In the genomic region with DNA sequence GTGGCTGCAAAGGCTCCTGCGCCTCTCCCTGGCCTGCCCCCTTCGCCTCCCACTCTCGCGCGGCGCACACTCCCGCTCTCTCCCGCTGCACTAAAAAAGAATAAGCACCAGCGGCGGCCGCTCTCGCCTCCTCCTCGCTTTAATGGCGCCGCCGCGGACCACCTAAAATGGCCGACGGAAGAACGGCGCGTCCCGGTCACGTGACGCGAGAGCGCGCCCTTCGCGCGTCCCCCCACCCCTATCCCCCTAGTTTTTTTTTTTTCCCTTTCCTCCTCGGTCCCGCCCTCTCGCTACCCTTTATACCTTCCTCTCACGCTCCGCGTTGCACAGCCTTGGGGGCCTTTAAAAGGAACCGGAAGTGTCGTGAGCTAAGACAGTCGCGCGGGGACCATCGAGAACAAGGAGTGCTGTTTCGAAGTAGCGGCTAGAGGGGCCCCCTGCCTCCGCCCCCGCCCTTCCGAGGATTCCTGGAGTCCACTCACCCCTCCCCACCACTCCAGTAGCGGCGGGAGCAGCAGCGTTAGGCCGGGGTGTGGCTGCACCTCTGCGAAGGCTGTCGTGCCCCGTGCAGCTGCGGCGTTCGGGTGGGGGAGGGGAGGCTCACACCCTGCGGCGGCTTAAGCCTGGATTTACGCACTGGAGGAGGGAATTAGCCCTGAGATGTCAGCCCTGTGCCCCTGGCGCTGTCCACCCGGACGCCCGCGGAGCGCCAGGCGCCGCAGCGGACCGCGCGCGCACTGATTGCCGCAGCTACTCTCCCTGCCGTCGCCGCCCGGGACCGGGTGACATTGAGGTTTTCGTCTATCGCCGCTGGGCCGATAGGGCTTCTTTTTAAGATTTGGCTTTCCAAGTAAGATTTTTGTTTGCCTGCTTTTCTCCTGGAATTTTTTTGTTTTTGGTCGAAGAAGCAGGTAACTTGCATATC, we compare ENCODE assay signal across 8 cellular contexts. TPM values are rescaled to one million over a fixed set of nuclear protein-coding genes. Genes with fewer than 3 reads are reported as not detected.
DNase-seq lines count a peak whose midpoint lies in the region; ATAC-seq and TF ChIP-seq lines count a peak whose summit lies in the region.

A gene with protein sequence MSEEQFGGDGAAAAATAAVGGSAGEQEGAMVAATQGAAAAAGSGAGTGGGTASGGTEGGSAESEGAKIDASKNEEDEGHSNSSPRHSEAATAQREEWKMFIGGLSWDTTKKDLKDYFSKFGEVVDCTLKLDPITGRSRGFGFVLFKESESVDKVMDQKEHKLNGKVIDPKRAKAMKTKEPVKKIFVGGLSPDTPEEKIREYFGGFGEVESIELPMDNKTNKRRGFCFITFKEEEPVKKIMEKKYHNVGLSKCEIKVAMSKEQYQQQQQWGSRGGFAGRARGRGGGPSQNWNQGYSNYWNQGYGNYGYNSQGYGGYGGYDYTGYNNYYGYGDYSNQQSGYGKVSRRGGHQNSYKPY (minus strand): TSS at position 176 of the 925 bp plus-strand sequence. CDS start 313 bp downstream, outside the sequence.

- peak within 1 kb of the TSS; percentile 98 for H3K4me2 ChIP-seq in smooth muscle cell

- peaks cover 28% of the 10 kb centered on the region for H3K4me1 ChIP-seq in smooth muscle cell (ENCODE audit: low read depth)

- H3K9me3 ChIP-seq in AG04450 (ENCODE audit: control insufficient read depth, insufficient read depth, low read length) (no peaks in the 10 kb centered on the region; the same call in 1 of the 2 replicates), smooth muscle cell (replicated peaks; ENCODE audit: low read depth) (no peaks in the 10 kb centered on the region)

- CTCF ChIA-PET in AG04450 (lab: Charles Lee): no interaction called here
- CTCF ChIA-PET in WTC11 (lab: Charles Lee): interaction anchor here (0.6 to 1.4 kb wide), 4 partner anchors 14 to 89 kb away, joined by 3 to 13 read pairs (median 6); no protein-coding TSS in a partner anchor

- H4K20me1 ChIP-seq in smooth muscle cell (ENCODE audit: low read depth): peaks cover 53% of the 10 kb centered on the region

- WGBS in smooth muscle cell (ENCODE audit: low lambda C conversion rate): under 1% methylated on average over 85 of the region's 85 CpGs

- H3K4me1 Mint-ChIP-seq in WTC11: peaks cover 33% of the 10 kb centered on the region

- 0 out of 2 replicates have a peak, but pooled peaks cover 2% of the 10 kb centered on the region for H3K9me3 Mint-ChIP-seq in WTC11

- H3K36me3 ChIP-seq in smooth muscle cell (ENCODE audit: low read depth): no peaks in the 10 kb centered on the region

- ATAC-seq in GM18909 (IDR thresholded peaks at IDR 0.05; ENCODE audit: poor library complexity, unreplicated experiment): peak; percentile 96
- peak; percentile 94 for ATAC-seq in HG03175 (IDR thresholded peaks at IDR 0.05; ENCODE audit: unreplicated experiment)
- ATAC-seq in WTC11: peak; percentile 92

- DNase-seq in AG04450 (ENCODE audit: low read depth, low spot score) (peak; percentile 99), NCI-H226 (peak; percentile 99), WTC11 (ENCODE audit: low spot score) (peak; percentile 97), cardiac fibroblast (ENCODE audit: low read depth in 2 of 2) (peak; percentile 100), iPS-NIHi7 (ENCODE audit: extremely low spot score) (peak; percentile 93), smooth muscle cell (lab: John Stamatoyannopoulos, UW; ENCODE audit: unreplicated experiment) (peak; percentile 89)

- POLR2A ChIA-PET in AG04450 (lab: Yijun Ruan, JAX) (interaction anchor here (0.6 to 1.9 kb wide), 16 partner anchors 9 to 1081 kb away, joined by 3 to 71 read pairs (median 4); a partner anchor contains a TSS), WTC11 (lab: Charles Lee) (interaction anchor here (0.6 to 3.5 kb wide), 15 partner anchors 9 to 855 kb away, joined by 3 to 68 read pairs (median 5); a partner anchor contains a TSS)

- peak within 1 kb of the TSS; percentile 100 for H3K27ac Mint-ChIP-seq in WTC11

- H3K79me2 ChIP-seq in smooth muscle cell (ENCODE audit: low read depth): peaks cover 63% of the 10 kb centered on the region

- H3F3A ChIP-seq in smooth muscle cell (ENCODE audit: low read depth): peaks cover 3% of the 10 kb centered on the region

- H3K27me3 Mint-ChIP-seq in WTC11 (ENCODE audit: low read depth): no peaks in the 10 kb centered on the region

- H3K27me3 ChIP-seq in AG04450 (ENCODE audit: control insufficient read depth, insufficient read depth, low read length) (no peaks in the 10 kb centered on the region), smooth muscle cell (ENCODE audit: low read depth) (no peaks in the 10 kb centered on the region)

- H3K9ac ChIP-seq in smooth muscle cell (ENCODE audit: low read depth): peak within 1 kb of the TSS; percentile 98

- H3K4me3 ChIP-seq in AG04450 (ENCODE audit: low read depth, low read length): peak within 1 kb of the TSS; percentile 98
- peak within 1 kb of the TSS; percentile 98 to 99 for H3K4me3 ChIP-seq in cardiac fibroblast (replicated peaks in 1 of 2; ENCODE audit: low read depth in 2 of 2, low read length in 2 of 2)
- H3K4me3 ChIP-seq in smooth muscle cell: peak within 1 kb of the TSS; percentile 99

- peak within 1 kb of the TSS; percentile 98 for H3K4me3 Mint-ChIP-seq in WTC11

- H2AFZ ChIP-seq in smooth muscle cell (ENCODE audit: low read depth): peak within 1 kb of the TSS; percentile 85

- peaks cover 42% of the 10 kb centered on the region for H3K36me3 Mint-ChIP-seq in WTC11

- TF ChIP-seq CTCF in AG04450 (IDR thresholded peaks at IDR 0.05; ENCODE audit: low read depth, low read length) (no peak), WTC11 (IDR thresholded peaks at IDR 0.05) (no peak), cardiac fibroblast (IDR thresholded peaks at IDR 0.05; ENCODE audit: low read depth, low read length) (no peak), smooth muscle cell (IDR thresholded peaks at IDR 0.05; ENCODE audit: borderline replicate concordance, insufficient read depth, poor library complexity, severe bottlenecking) (no peak)

- H3K27ac ChIP-seq in AG04450 (ENCODE audit: low read depth, low read length) (peak within 1 kb of the TSS; percentile 97), smooth muscle cell (ENCODE audit: low read depth) (peak within 1 kb of the TSS; percentile 98)

TF ChIP-seq in WTC11, 78 proteins besides CTCF, POLR2A, EP300 and RAD21 (continues in another document):
- TF ChIP-seq ESRRA (CRISPR knock-in tag; IDR thresholded peaks at IDR 0.05; ENCODE audit: borderline replicate concordance) (no peak), NR1H2 (CRISPR knock-in tag; IDR thresholded peaks at IDR 0.05) (no peak), NFATC4 (CRISPR knock-in tag; IDR thresholded peaks at IDR 0.05) (no peak), NR3C1 (CRISPR knock-in tag; conservative IDR thresholded peaks at IDR 0.05; ENCODE audit: low read depth) (no peak), PRRX2 (CRISPR knock-in tag; IDR thresholded peaks at IDR 0.05) (no peak; the same call in 1 of the 2 replicates), GTF2I (CRISPR knock-in tag; conservative IDR thresholded peaks at IDR 0.05) (no peak), ZNF219 (CRISPR knock-in tag; IDR thresholded peaks at IDR 0.05; ENCODE audit: borderline replicate concordance) (no peak), ETV6 (CRISPR knock-in tag; IDR thresholded peaks at IDR 0.05) (peak; percentile 95), SMAD3 (CRISPR knock-in tag; IDR thresholded peaks at IDR 0.05; ENCODE audit: borderline replicate concordance) (peak; percentile 92), SMAD4 (CRISPR knock-in tag; IDR thresholded peaks at IDR 0.05) (0 out of 2 replicates have a peak, but pooled peaks have one; percentile 30), JAZF1 (CRISPR knock-in tag; IDR thresholded peaks at IDR 0.05) (no peak), FOXK1 (CRISPR knock-in tag; IDR thresholded peaks at IDR 0.05) (peak; percentile 83)
- TF ChIP-seq, protein P1, sequence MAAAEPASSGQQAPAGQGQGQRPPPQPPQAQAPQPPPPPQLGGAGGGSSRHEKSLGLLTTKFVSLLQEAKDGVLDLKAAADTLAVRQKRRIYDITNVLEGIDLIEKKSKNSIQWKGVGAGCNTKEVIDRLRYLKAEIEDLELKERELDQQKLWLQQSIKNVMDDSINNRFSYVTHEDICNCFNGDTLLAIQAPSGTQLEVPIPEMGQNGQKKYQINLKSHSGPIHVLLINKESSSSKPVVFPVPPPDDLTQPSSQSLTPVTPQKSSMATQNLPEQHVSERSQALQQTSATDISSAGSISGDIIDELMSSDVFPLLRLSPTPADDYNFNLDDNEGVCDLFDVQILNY (CRISPR knock-in tag; IDR thresholded peaks at IDR 0.05): peak; percentile 95
- TF ChIP-seq, protein P2, sequence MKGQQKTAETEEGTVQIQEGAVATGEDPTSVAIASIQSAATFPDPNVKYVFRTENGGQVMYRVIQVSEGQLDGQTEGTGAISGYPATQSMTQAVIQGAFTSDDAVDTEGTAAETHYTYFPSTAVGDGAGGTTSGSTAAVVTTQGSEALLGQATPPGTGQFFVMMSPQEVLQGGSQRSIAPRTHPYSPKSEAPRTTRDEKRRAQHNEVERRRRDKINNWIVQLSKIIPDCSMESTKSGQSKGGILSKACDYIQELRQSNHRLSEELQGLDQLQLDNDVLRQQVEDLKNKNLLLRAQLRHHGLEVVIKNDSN (CRISPR knock-in tag; IDR thresholded peaks at IDR 0.05): peak; percentile 97

RNA-seq across cellular contexts. Expression of the gene that starts here (rescaled TPM):
- 73.4 and 93.8 TPM in 2 replicates for polyA plus RNA-seq in AG04450 (2011; rRNA removed)
- polyA minus RNA-seq in AG04450 (2011; rRNA and poly(A)+ RNA removed): 20.1 and 30.5 TPM in 2 replicates
- total RNA-seq in WTC11 (2021): 493 to 580 TPM (median 496 TPM) in 3 replicates
- 58.7 and 59.2 TPM in 2 replicates for total RNA-seq in smooth muscle cell
- 162 and 207 TPM in 2 replicates for polyA plus RNA-seq in smooth muscle cell

Comparison
In these comparisons a context has a peak if more than half of its experiments do, and no peak if none do; other contexts are left out.
1. Peak in every context shown above with its lines: DNase-seq, ATAC-seq, H3K4me3 ChIP-seq and H3K27ac ChIP-seq.